ENCODE assay signal across 1 cellular context in the genomic region with DNA sequence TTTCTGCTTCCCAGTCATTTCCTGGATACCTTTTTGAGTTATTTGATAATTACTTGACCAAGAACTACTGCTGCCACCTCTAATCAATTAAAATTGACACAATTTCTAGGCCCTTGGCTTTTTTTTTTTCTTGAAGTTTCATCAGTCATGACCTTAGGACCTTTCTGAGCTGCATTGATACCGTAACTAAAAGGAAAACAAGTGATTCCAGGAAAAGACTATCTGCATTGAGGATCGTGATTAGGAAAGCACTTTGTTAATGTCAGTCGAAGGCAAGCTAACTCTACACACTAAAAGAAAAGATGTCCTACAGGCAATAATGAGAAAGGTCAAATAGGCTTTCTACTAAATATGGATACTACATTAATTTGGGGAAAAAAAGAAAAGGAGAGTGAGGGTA.
A peak's percentile ranks its signal among the peaks of the same experiment; 100 is the strongest.
TF ChIP-seq lines count a peak whose summit lies in the region.

No MANE protein-coding gene starts in this region.

TF ChIP-seq in K562, 482 proteins besides CTCF, POLR2A, EP300 and RAD21 (continued from another document):
- no peak for TF ChIP-seq ARID3A (IDR thresholded peaks at IDR 0.05; ENCODE audit: borderline replicate concordance, low read depth, low read length)
- no peak for TF ChIP-seq BHLHE40 (IDR thresholded peaks at IDR 0.05; ENCODE audit: low read length)
- TF ChIP-seq KHSRP (IDR thresholded peaks at IDR 0.05) = no peak
- no peak for TF ChIP-seq ZNF695 (CRISPR knock-in tag; IDR thresholded peaks at IDR 0.05)
- TF ChIP-seq, protein P1, sequence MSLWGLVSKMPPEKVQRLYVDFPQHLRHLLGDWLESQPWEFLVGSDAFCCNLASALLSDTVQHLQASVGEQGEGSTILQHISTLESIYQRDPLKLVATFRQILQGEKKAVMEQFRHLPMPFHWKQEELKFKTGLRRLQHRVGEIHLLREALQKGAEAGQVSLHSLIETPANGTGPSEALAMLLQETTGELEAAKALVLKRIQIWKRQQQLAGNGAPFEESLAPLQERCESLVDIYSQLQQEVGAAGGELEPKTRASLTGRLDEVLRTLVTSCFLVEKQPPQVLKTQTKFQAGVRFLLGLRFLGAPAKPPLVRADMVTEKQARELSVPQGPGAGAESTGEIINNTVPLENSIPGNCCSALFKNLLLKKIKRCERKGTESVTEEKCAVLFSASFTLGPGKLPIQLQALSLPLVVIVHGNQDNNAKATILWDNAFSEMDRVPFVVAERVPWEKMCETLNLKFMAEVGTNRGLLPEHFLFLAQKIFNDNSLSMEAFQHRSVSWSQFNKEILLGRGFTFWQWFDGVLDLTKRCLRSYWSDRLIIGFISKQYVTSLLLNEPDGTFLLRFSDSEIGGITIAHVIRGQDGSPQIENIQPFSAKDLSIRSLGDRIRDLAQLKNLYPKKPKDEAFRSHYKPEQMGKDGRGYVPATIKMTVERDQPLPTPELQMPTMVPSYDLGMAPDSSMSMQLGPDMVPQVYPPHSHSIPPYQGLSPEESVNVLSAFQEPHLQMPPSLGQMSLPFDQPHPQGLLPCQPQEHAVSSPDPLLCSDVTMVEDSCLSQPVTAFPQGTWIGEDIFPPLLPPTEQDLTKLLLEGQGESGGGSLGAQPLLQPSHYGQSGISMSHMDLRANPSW (CRISPR knock-in tag; IDR thresholded peaks at IDR 0.05) = no peak
- TF ChIP-seq ILF3 (IDR thresholded peaks at IDR 0.05; ENCODE audit: borderline replicate concordance) = no peak
- no peak for TF ChIP-seq ZNF586 (CRISPR knock-in tag; conservative IDR thresholded peaks at IDR 0.05)
- TF ChIP-seq FOXP1 (CRISPR knock-in tag; IDR thresholded peaks at IDR 0.05) = no peak
- peak; percentile 87 for TF ChIP-seq MEIS2 (IDR thresholded peaks at IDR 0.05; ENCODE audit: partially characterized antibody)
- TF ChIP-seq NCOA6 (IDR thresholded peaks at IDR 0.05) = no peak
- no peak for TF ChIP-seq KDM1A (IDR thresholded peaks at IDR 0.05)
- TF ChIP-seq ZNF274 (IDR thresholded peaks at IDR 0.05; ENCODE audit: borderline replicate concordance, low read depth, low read length) = no peak
